In the genomic region with DNA sequence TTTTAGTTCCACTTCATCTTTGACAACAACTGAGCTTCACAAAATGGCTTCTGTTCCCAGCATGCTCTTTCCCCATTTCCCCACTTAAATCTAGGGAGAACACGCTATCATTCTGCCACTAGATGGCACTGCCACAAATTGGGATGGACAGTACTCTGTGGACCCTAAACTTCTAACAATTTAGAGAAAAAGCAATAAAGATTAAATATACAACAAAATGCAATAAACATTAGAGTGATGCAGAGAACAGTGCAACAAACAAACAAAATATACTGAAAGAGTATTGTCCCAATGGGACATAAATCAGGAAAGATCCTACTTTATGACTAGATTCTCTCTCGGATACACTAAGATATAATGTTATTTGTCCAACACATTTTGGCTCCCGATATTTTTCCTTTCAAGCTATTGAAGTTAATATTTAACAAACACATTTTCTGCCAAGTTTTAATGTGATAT, we compare ENCODE assay signal across 9 cellular contexts.
DNase-seq lines count a peak whose midpoint lies in the region; ATAC-seq, FAIRE-seq and TF ChIP-seq lines count a peak whose summit lies in the region.
"Had no signal": no experiment of that assay in that cellular context is flagged by ENCODE, and none has a peak within 500 bp of the region (broad histone marks: within the 10 kb centered on the region; RNA-seq: fewer than 3 reads in every experiment).

No MANE protein-coding gene starts in this region.

- H3K79me2 ChIP-seq in GM23338 (replicated peaks; ENCODE audit: insufficient read depth) = no peaks in the 10 kb centered on the region

- H3K27me3 Mint-ChIP-seq in GM23338 (ENCODE audit: insufficient read depth, low read depth, poor library complexity) = peaks cover 3% of the 10 kb centered on the region

- H3K4me1 ChIP-seq in GM23338 (ENCODE audit: insufficient read depth) (no peaks in the 10 kb centered on the region), testis (no peaks in the 10 kb centered on the region)

- H3K4me1 Mint-ChIP-seq in GM23338 = no peaks in the 10 kb centered on the region

- peak; percentile 72 for ATAC-seq in GM23338

- TF ChIP-seq CTCF in GM23338 (conservative IDR thresholded peaks at IDR 0.05; ENCODE audit: low read depth in 2 of 2) (peak; percentile 79 to 91), astrocyte of the cerebellum (IDR thresholded peaks at IDR 0.05; ENCODE audit: low read depth, low read length, missing control alignments) (peak; percentile 69), testis (IDR thresholded peaks at IDR 0.05) (peak; percentile 49 to 73 (median 56))

- H3K27me3 ChIP-seq in GM23338 (ENCODE audit: insufficient read depth) (no peaks in the 10 kb centered on the region), testis (no peaks in the 10 kb centered on the region)

- 42 to 54% methylated on average over 3 of the region's 3 CpGs for WGBS in testis, 2 donors

- in situ Hi-C loops in astrocyte of the cerebellum (cut with HindIII; ENCODE audit: low sequenced_read_pairs) = no loop called here

- H3K9me3 ChIP-seq in testis = no peaks in the 10 kb centered on the region

- TF ChIP-seq POLR2A in testis (IDR thresholded peaks at IDR 0.05) = no peak
- TF ChIP-seq POLR2A in GM12891 (IDR thresholded peaks at IDR 0.05; ENCODE audit: low read depth, low read length) = no peak

- H3K36me3 ChIP-seq in GM23338 (ENCODE audit: insufficient read depth) (no peaks in the 10 kb centered on the region), testis (ENCODE audit: low read depth, missing control alignments) (no peaks in the 10 kb centered on the region)

- H3K9me3 Mint-ChIP-seq in GM23338 = no peaks in the 10 kb centered on the region
- H3K9me3 Mint-ChIP-seq: activated naive CD8-positive, alpha-beta T cell treated with anti-CD3 and anti-CD28 coated beads, Interleukin-2, amount 10 ng/mL, durations not matched to agents 7 days and 5 days had no signal

- no peak overlapping the region for H3K4me2 ChIP-seq in GM23338

- H3K27ac Mint-ChIP-seq in GM23338 = no peak overlapping the region
- H3K27ac Mint-ChIP-seq: activated naive CD8-positive, alpha-beta T cell treated with anti-CD3 and anti-CD28 coated beads, Interleukin-2, amount 10 ng/mL, durations not matched to agents 7 days and 5 days had no signal

- H3K9me2 ChIP-seq in GM23338 (ENCODE audit: insufficient read depth) = peaks cover 4% of the 10 kb centered on the region; the same call in 1 of the 2 replicates

- intact Hi-C loops in testis (cut with DNase I; ENCODE audit: low total_unique reads) = no loop called here

- H3K4me3 ChIP-seq in GM23338 (no peak overlapping the region), astrocyte of the cerebellum (ENCODE audit: low read depth, low read length) (no peak overlapping the region), testis (no peak overlapping the region)

- no peak overlapping the region for H3K4me3 Mint-ChIP-seq in GM23338
- H3K4me3 Mint-ChIP-seq: activated naive CD8-positive, alpha-beta T cell treated with anti-CD3 and anti-CD28 coated beads, Interleukin-2, amount 10 ng/mL, durations not matched to agents 7 days and 5 days had no signal

- no peaks in the 10 kb centered on the region for H3F3A ChIP-seq in GM23338 (replicated peaks; ENCODE audit: low read depth)

- no peak overlapping the region for H3K27ac ChIP-seq in GM23338 (ENCODE audit: low read depth)
- H3K27ac ChIP-seq in testis = no peak overlapping the region

- DNase-seq in NCI-H345 (lab: John Stamatoyannopoulos, UW) = peak; percentile 2
- DNase-seq in NCI-H345 treated with DMSO at 0.1 percent for 48 hours (lab: John Stamatoyannopoulos, UW; ENCODE audit: unreplicated experiment) = no peak
- DNase-seq in GM23338 (ENCODE audit: low spot score) = peak; percentile 77
- peak; percentile 41 for DNase-seq in NCI-H2171 (lab: John Stamatoyannopoulos, UW)
- peak; percentile 28 for DNase-seq in astrocyte of the cerebellum (ENCODE audit: low read depth)
- peak; percentile 31 for DNase-seq in kidney glomerular epithelial cell (lab: John Stamatoyannopoulos, UW)
- DNase-seq in testis = peak; percentile 77
- no peak for DNase-seq in GM12891 (ENCODE audit: insufficient read length, low spot score)
- DNase-seq: activated naive CD8-positive, alpha-beta T cell treated with anti-CD3 and anti-CD28 coated beads, Interleukin-2, amount 10 ng/mL, durations not matched to agents 7 days and 5 days had no signal

- no peaks in the 10 kb centered on the region for H4K20me1 ChIP-seq in GM23338 (replicated peaks; ENCODE audit: insufficient read depth)

- H2AFZ ChIP-seq in GM23338 = peak overlapping the region; percentile 97

- no peak for FAIRE-seq in GM12891 (lab: Jason Lieb, UNC)

- H3K36me3 Mint-ChIP-seq in GM23338 (ENCODE audit: low read depth) = peaks cover 3% of the 10 kb centered on the region; the same call in 1 of the 3 replicates

TF ChIP-seq in GM23338, 12 proteins besides CTCF, POLR2A, EP300 and RAD21 (continues in another document):
- no peak for TF ChIP-seq CREB1 (CRISPR knock-in tag; IDR thresholded peaks at IDR 0.05; ENCODE audit: low read depth)
- no peak for TF ChIP-seq STAT1 (IDR thresholded peaks at IDR 0.05; ENCODE audit: unreplicated experiment)
- TF ChIP-seq POLR2AphosphoS5 (IDR thresholded peaks at IDR 0.05; ENCODE audit: low read depth) = no peak
- TF ChIP-seq, protein P1, sequence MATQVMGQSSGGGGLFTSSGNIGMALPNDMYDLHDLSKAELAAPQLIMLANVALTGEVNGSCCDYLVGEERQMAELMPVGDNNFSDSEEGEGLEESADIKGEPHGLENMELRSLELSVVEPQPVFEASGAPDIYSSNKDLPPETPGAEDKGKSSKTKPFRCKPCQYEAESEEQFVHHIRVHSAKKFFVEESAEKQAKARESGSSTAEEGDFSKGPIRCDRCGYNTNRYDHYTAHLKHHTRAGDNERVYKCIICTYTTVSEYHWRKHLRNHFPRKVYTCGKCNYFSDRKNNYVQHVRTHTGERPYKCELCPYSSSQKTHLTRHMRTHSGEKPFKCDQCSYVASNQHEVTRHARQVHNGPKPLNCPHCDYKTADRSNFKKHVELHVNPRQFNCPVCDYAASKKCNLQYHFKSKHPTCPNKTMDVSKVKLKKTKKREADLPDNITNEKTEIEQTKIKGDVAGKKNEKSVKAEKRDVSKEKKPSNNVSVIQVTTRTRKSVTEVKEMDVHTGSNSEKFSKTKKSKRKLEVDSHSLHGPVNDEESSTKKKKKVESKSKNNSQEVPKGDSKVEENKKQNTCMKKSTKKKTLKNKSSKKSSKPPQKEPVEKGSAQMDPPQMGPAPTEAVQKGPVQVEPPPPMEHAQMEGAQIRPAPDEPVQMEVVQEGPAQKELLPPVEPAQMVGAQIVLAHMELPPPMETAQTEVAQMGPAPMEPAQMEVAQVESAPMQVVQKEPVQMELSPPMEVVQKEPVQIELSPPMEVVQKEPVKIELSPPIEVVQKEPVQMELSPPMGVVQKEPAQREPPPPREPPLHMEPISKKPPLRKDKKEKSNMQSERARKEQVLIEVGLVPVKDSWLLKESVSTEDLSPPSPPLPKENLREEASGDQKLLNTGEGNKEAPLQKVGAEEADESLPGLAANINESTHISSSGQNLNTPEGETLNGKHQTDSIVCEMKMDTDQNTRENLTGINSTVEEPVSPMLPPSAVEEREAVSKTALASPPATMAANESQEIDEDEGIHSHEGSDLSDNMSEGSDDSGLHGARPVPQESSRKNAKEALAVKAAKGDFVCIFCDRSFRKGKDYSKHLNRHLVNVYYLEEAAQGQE (IDR thresholded peaks at IDR 0.05; ENCODE audit: unreplicated experiment) = no peak

TF ChIP-seq in GM12891, 5 proteins besides CTCF, POLR2A, EP300 and RAD21:
- TF ChIP-seq TAF1 (IDR thresholded peaks at IDR 0.05; ENCODE audit: low read depth, low read length) (no peak), POU2F2 (IDR thresholded peaks at IDR 0.05; ENCODE audit: low read depth, low read length) (no peak), SPI1 (IDR thresholded peaks at IDR 0.05; ENCODE audit: low read depth, low read length) (no peak), POLR2AphosphoS5 (IDR thresholded peaks at IDR 0.05; ENCODE audit: low read depth, low read length) (no peak), PAX5 (IDR thresholded peaks at IDR 0.05; ENCODE audit: insufficient read depth, low read length, severe bottlenecking) (no peak)
TF ChIP-seq in GM12891: peak in this region for 0.

Comparison
In these comparisons a context has a peak if more than half of its experiments do, and no peak if none do; other contexts are left out.
1. DNase-seq: peak in NCI-H345 (single experiment), GM23338 (single experiment), NCI-H2171 (single experiment), astrocyte of the cerebellum (single experiment), kidney glomerular epithelial cell (single experiment) and testis (single experiment); none in NCI-H345 treated with DMSO at 0.1 percent for 48 hours (single experiment) and GM12891 (single experiment).
2. Peak in every context shown above with its lines, with median percentiles within 50 percentile points of each other: CTCF ChIP-seq.